Comparison of ENCODE assay signal across 15 cellular contexts in genomic region chr4:39047691-39048090, GRCh38. TPM values are rescaled to one million over a fixed set of nuclear protein-coding genes. Genes with fewer than 3 reads are reported as not detected.
A peak's percentile ranks its signal among the peaks of the same experiment; 100 is the strongest.
DNase-seq lines count a peak whose midpoint lies in the region; ATAC-seq and TF ChIP-seq lines count a peak whose summit lies in the region.
"Had no signal": no experiment of that assay in that cellular context is flagged by ENCODE, and none has a peak within 500 bp of the region (broad histone marks: within the 10 kb centered on the region; RNA-seq: fewer than 3 reads in every experiment).

No MANE protein-coding gene starts in this region.

- no peaks in the 10 kb centered on the region for H3K9me3 ChIP-seq in CD4-positive, CD25-positive, alpha-beta regulatory T cell (ENCODE audit: control insufficient read depth in 2 of 2, low read length in 2 of 2)
- H3K9me3 ChIP-seq in right lobe of liver (no peaks in the 10 kb centered on the region), BE2C (no peaks in the 10 kb centered on the region)
- H3K9me3 ChIP-seq: SK-N-SH had no signal

- no peaks in the 10 kb centered on the region for H3K27me3 ChIP-seq in CD4-positive, CD25-positive, alpha-beta regulatory T cell (ENCODE audit: control insufficient read depth, insufficient read depth, low read length)
- no peaks in the 10 kb centered on the region for H3K27me3 ChIP-seq in right lobe of liver
- no peaks in the 10 kb centered on the region for H3K27me3 ChIP-seq in BE2C

- WGBS in right lobe of liver (ENCODE audit: insufficient coverage, low coverage, low lambda C conversion rate, missing lambda C conversion rate), result 65% methylated on average over 2 of the region's 2 CpGs

- intact Hi-C loops in right lobe of liver (cut with DNase I), result no loop called here

- no peak for TF ChIP-seq POLR2A in right lobe of liver (IDR thresholded peaks at IDR 0.05)

- H3K27ac ChIP-seq in CD4-positive, CD25-positive, alpha-beta regulatory T cell (ENCODE audit: insufficient read depth, low read length, poor library complexity, severe bottlenecking), result no peak overlapping the region
- peak overlapping the region in 2 of 3 donors; percentile 11 to 25 for H3K27ac ChIP-seq in right lobe of liver

- peaks cover 0 to 2% (median 0%) of the 10 kb centered on the region in 7 donors for H3K9me3 Mint-ChIP-seq in CD4-positive, CD25-positive, alpha-beta regulatory T cell
- no peaks in the 10 kb centered on the region for H3K9me3 Mint-ChIP-seq in activated naive CD8-positive, alpha-beta T cell (ENCODE audit: low read depth)
- H3K9me3 Mint-ChIP-seq: WTC11 had no signal

- H3K4me3 ChIP-seq in CD4-positive, CD25-positive, alpha-beta regulatory T cell (ENCODE audit: low read depth, low read length), result peak overlapping the region; percentile 46
- H3K4me3 ChIP-seq in right lobe of liver, result no peak overlapping the region
- H3K4me3 ChIP-seq in BE2C (ENCODE audit: low read depth, low read length), result no peak overlapping the region

- no peaks in the 10 kb centered on the region for H3K36me3 Mint-ChIP-seq in CD4-positive, CD25-positive, alpha-beta regulatory T cell
- peaks cover 2% of the 10 kb centered on the region for H3K36me3 Mint-ChIP-seq in activated naive CD8-positive, alpha-beta T cell
- H3K36me3 Mint-ChIP-seq: WTC11 had no signal

- H3K27ac Mint-ChIP-seq in CD4-positive, CD25-positive, alpha-beta regulatory T cell, result peak overlapping the region; percentile 5 to 71 (median 27)
- H3K27ac Mint-ChIP-seq in activated naive CD8-positive, alpha-beta T cell, result peak overlapping the region; percentile 68
- H3K27ac Mint-ChIP-seq: WTC11 had no signal

- no peak for ATAC-seq in CD4-positive, CD25-positive, alpha-beta regulatory T cell (ENCODE audit: low read depth in 2 of 2)
- ATAC-seq in right lobe of liver (no peak), HG02588 (IDR thresholded peaks at IDR 0.05; ENCODE audit: unreplicated experiment) (no peak)
- ATAC-seq: WTC11 had no signal

- no peaks in the 10 kb centered on the region for H3K36me3 ChIP-seq in CD4-positive, CD25-positive, alpha-beta regulatory T cell (ENCODE audit: control insufficient read depth, insufficient read depth, low read length)
- H3K36me3 ChIP-seq in right lobe of liver (no peaks in the 10 kb centered on the region), BE2C (no peaks in the 10 kb centered on the region)

- no peak for TF ChIP-seq CTCF in right lobe of liver (IDR thresholded peaks at IDR 0.05)
- TF ChIP-seq CTCF in BE2C (IDR thresholded peaks at IDR 0.05; ENCODE audit: low read depth, low read length), result no peak

- peaks cover 37% of the 10 kb centered on the region for H3K4me1 ChIP-seq in CD4-positive, CD25-positive, alpha-beta regulatory T cell (ENCODE audit: control insufficient read depth, insufficient read depth, low read length, poor library complexity, severe bottlenecking)
- peaks cover 0 to 24% (median 9%) of the 10 kb centered on the region in 4 donors for H3K4me1 ChIP-seq in right lobe of liver
- peaks cover 6% of the 10 kb centered on the region for H3K4me1 ChIP-seq in BE2C

- peaks cover 38 to 67% (median 49%) of the 10 kb centered on the region in 4 donors for H3K4me1 Mint-ChIP-seq in CD4-positive, CD25-positive, alpha-beta regulatory T cell
- H3K4me1 Mint-ChIP-seq in activated naive CD8-positive, alpha-beta T cell (ENCODE audit: low read depth), result peaks cover 56% of the 10 kb centered on the region

- DNase-seq in CD4-positive, CD25-positive, alpha-beta regulatory T cell, result no peak
- DNase-seq in EH (ENCODE audit: low read depth) (peak; percentile 58), right lobe of liver (no peak), AG08395 (ENCODE audit: low spot score) (no peak), BE2C (no peak)
- DNase-seq: activated naive CD4-positive, alpha-beta T cell treated with Interleukin-2 at 50 U/mL for 16 hours; cortex of kidney; NCI-H1092; NCI-H2171 treated with DMSO at 0.1 percent for 48 hours; retina; SK-N-SH had no signal

- no peaks in the 10 kb centered on the region for H3K27me3 Mint-ChIP-seq in CD4-positive, CD25-positive, alpha-beta regulatory T cell
- H3K27me3 Mint-ChIP-seq in activated naive CD8-positive, alpha-beta T cell, result no peaks in the 10 kb centered on the region

- H3K4me3 Mint-ChIP-seq in CD4-positive, CD25-positive, alpha-beta regulatory T cell, result peak overlapping the region in 3 of 4 donors; percentile 9 to 88 (median 25)
- peak overlapping the region; percentile 48 for H3K4me3 Mint-ChIP-seq in activated naive CD8-positive, alpha-beta T cell
- H3K4me3 Mint-ChIP-seq: WTC11 had no signal

RNA-seq across cellular contexts. Expression of gene KLHL5, which starts 14.3 kb away (rescaled TPM):
- total RNA-seq in CD4-positive, CD25-positive, alpha-beta regulatory T cell, result 21.5 TPM
- polyA plus RNA-seq in CD4-positive, CD25-positive, alpha-beta regulatory T cell, result 10 to 100 TPM in 1 of 4 donors, 1 to 10 TPM in 3; 6.8 to 10.6 (median 8.1) TPM
- total RNA-seq in right lobe of liver, result 10 to 100 TPM; 25.5 to 88.0 (median 42.2) TPM
- polyA plus RNA-seq in BE2C (2012; ENCODE audit: insufficient read depth, insufficient read length, low read depth), result 13.1 TPM

RNA-seq across cellular contexts. Expression of gene TMEM156, which starts 15.5 kb away (rescaled TPM):
- 14.2 TPM for total RNA-seq in CD4-positive, CD25-positive, alpha-beta regulatory T cell
- polyA plus RNA-seq in CD4-positive, CD25-positive, alpha-beta regulatory T cell, result 10 to 100 TPM in 3 of 4 donors, 1 to 10 TPM in 1; 8.4 to 24.3 (median 22.8) TPM
- total RNA-seq in right lobe of liver, result 1 to 10 TPM in 4 of 6 experiments, under 1 TPM in 1, not detected in 1; 0.29 to 2.8 (median 1.2) TPM
- polyA plus RNA-seq in BE2C (2012; ENCODE audit: insufficient read depth, insufficient read length, low read depth), result 0.29 TPM
- total RNA-seq: HT-29 had no signal
